In the genomic region with DNA sequence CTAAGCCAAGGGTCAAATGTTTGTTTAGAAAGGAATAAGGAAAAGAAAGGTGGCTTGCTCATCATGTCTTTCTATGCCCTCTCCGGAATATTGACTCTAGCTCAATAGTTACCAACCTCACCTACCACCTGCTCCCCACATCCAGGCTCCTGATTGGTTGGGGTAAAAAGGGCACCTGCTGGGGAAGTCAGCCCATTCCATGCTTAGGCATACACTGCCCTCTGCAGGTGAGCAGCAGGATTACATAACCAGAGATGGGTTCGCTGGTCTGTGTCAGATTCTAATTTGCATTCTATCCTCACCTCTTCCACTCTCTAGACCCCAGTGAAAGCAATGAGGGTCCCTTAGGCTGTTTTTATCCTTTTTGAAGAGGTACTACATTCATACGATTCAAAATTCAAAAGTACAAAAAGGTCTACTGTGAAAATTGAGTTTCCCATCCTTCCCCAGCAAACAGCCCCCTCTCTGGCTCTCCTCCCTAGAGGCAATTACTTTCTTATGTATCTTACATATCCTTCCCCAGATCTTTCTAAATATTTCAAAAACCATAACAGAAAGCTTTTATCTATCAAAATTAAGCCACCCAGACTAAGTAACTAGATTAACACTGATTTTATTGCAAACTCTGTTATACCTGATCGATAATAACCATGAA, we compare ENCODE assay signal across 9 cellular contexts.
DNase-seq lines count a peak whose midpoint lies in the region; ATAC-seq, FAIRE-seq and TF ChIP-seq lines count a peak whose summit lies in the region.
"Had no signal": no experiment of that assay in that cellular context is flagged by ENCODE, and none has a peak within 500 bp of the region (broad histone marks: within the 10 kb centered on the region; RNA-seq: fewer than 3 reads in every experiment).

No MANE protein-coding gene starts in this region.

- no peaks in the 10 kb centered on the region for H3K9me1 ChIP-seq in keratinocyte (ENCODE audit: control insufficient read depth, extremely low read depth, insufficient read depth, low read length)

- H4K20me1 ChIP-seq in keratinocyte (ENCODE audit: control insufficient read depth, extremely low read depth, insufficient read depth, low read length): no peaks in the 10 kb centered on the region

- H2AFZ ChIP-seq in keratinocyte (ENCODE audit: control insufficient read depth, low read length): no peak overlapping the region

- TF ChIP-seq CTCF in WTC11 (IDR thresholded peaks at IDR 0.05) (peak; percentile 93), cardiac fibroblast (IDR thresholded peaks at IDR 0.05; ENCODE audit: low read depth, low read length) (peak; percentile 90), keratinocyte (optimal IDR thresholded peaks at IDR 0.05 in 1 of 3, IDR thresholded peaks at IDR 0.05 in 1 of 3, conservative IDR thresholded peaks at IDR 0.05 in 1 of 3; ENCODE audit: extremely low read depth in 1 of 3, insufficient read depth in 2 of 3, low read length in 3 of 3) (peak; percentile 85 to 99 (median 96))

- DNase-seq in SIG-M5 treated with dmso at 0.1 percent for 504 hours (lab: John Stamatoyannopoulos, UW; ENCODE audit: unreplicated experiment) (peak; percentile 35), SIG-M5 (lab: John Stamatoyannopoulos, UW) (no peak), NCI-H2029 treated with DMSO at 0.1 percent for 48 hours (lab: John Stamatoyannopoulos, UW) (peak; percentile 91), WTC11 (ENCODE audit: low spot score) (peak; percentile 81), cardiac fibroblast (ENCODE audit: low read depth in 2 of 2) (peak; percentile 41 to 56), keratinocyte (ENCODE audit: low read depth, low spot score) (peak; percentile 50), mesenteric fat pad (ENCODE audit: low spot score) (no peak)
- DNase-seq in stimulated activated CD4-positive, alpha-beta T cell treated with anti-CD3 and anti-CD28 coated beads, Interleukin-4, amount 100 ng/mL, for 24 hours: peak; percentile 64

- H3K4me3 Mint-ChIP-seq in WTC11: no peak overlapping the region

- H3K27me3 Mint-ChIP-seq in WTC11 (ENCODE audit: low read depth): peaks cover 23% of the 10 kb centered on the region

- FAIRE-seq in keratinocyte (lab: Jason Lieb, UNC): peak; percentile 94
- FAIRE-seq: G401.6 had no signal

- peaks cover 3% of the 10 kb centered on the region for H3K27me3 ChIP-seq in keratinocyte (ENCODE audit: control insufficient read depth, extremely low read depth, insufficient read depth, low read length)

- H3K27ac ChIP-seq in keratinocyte (ENCODE audit: control insufficient read depth, insufficient read depth, low read length): no peak overlapping the region

- dilution Hi-C loops in keratinocyte (cut with MboI; ENCODE audit: extremely low pct_ligation_motif_present, low sequenced_read_pairs): no loop called here

- CTCF ChIA-PET in WTC11 (lab: Charles Lee): interaction anchor here (0.5 to 6.4 kb wide), 89 partner anchors 8 to 719 kb away, joined by 3 to 150 read pairs (median 4); a partner anchor contains a TSS

- peak; percentile 94 for ATAC-seq in WTC11

- no peaks in the 10 kb centered on the region for H3K36me3 Mint-ChIP-seq in WTC11

- H3K9me3 ChIP-seq in keratinocyte (ENCODE audit: control insufficient read depth, low read depth, low read length): no peaks in the 10 kb centered on the region

- H3K9me3 Mint-ChIP-seq in WTC11: no peaks in the 10 kb centered on the region

- H3K4me3 ChIP-seq in cardiac fibroblast (replicated peaks in 1 of 2; ENCODE audit: low read depth in 2 of 2, low read length in 2 of 2) (no peak overlapping the region), keratinocyte (ENCODE audit: control insufficient read depth in 2 of 3, extremely low read depth in 1 of 3, insufficient read depth in 2 of 3, low read depth in 1 of 3, low read length in 3 of 3) (no peak overlapping the region)

- H3K4me2 ChIP-seq in keratinocyte (ENCODE audit: control insufficient read depth, extremely low read depth, insufficient read depth, low read depth, low read length): no peak overlapping the region

- H3K36me3 ChIP-seq in keratinocyte (ENCODE audit: control insufficient read depth in 2 of 2, extremely low read depth in 1 of 2, insufficient read depth in 2 of 2, low read length in 2 of 2): no peaks in the 10 kb centered on the region

- H3K27ac Mint-ChIP-seq in WTC11: no peak overlapping the region

- H3K9ac ChIP-seq in keratinocyte (ENCODE audit: control insufficient read depth, extremely low read depth, insufficient read depth, low read length): no peak overlapping the region

- no peaks in the 10 kb centered on the region for H3K79me2 ChIP-seq in keratinocyte (ENCODE audit: control insufficient read depth, insufficient read depth, low read length)

- POLR2A ChIA-PET in WTC11 (lab: Charles Lee): interaction anchor here (0.5 to 0.6 kb wide), 2 partner anchors 13 to 50 kb away, joined by 4 to 5 read pairs; no protein-coding TSS in a partner anchor

- H3K4me1 Mint-ChIP-seq in WTC11: no peaks in the 10 kb centered on the region

- no peaks in the 10 kb centered on the region for H3K4me1 ChIP-seq in keratinocyte (ENCODE audit: control insufficient read depth, extremely low read depth, insufficient read depth, low read length)

TF ChIP-seq in WTC11, 78 proteins besides CTCF, POLR2A, EP300 and RAD21 (continues in another document):
- TF ChIP-seq NR1H2 (CRISPR knock-in tag; IDR thresholded peaks at IDR 0.05) (no peak), CREM (CRISPR knock-in tag; IDR thresholded peaks at IDR 0.05) (no peak), NFE2L1 (CRISPR knock-in tag; IDR thresholded peaks at IDR 0.05) (no peak), JAZF1 (CRISPR knock-in tag; IDR thresholded peaks at IDR 0.05) (no peak), ZNF121 (CRISPR knock-in tag; IDR thresholded peaks at IDR 0.05) (no peak), GRHL2 (CRISPR knock-in tag; IDR thresholded peaks at IDR 0.05; ENCODE audit: insufficient replicate concordance, severe bottlenecking) (no peak), NFYB (CRISPR knock-in tag; conservative IDR thresholded peaks at IDR 0.05; ENCODE audit: low read depth) (0 out of 2 replicates have a peak, but pooled peaks have one; percentile 34), SP1 (CRISPR knock-in tag; conservative IDR thresholded peaks at IDR 0.05) (peak; percentile 33; the same call in 1 of the 2 replicates), GABPB1 (CRISPR knock-in tag; IDR thresholded peaks at IDR 0.05) (no peak), ZNF232 (CRISPR knock-in tag; IDR thresholded peaks at IDR 0.05) (no peak), IRF2 (CRISPR knock-in tag; IDR thresholded peaks at IDR 0.05; ENCODE audit: borderline replicate concordance, low read depth) (no peak), MXD4 (CRISPR knock-in tag; IDR thresholded peaks at IDR 0.05; ENCODE audit: borderline replicate concordance) (no peak), TP53 (CRISPR knock-in tag; IDR thresholded peaks at IDR 0.05) (no peak)
- TF ChIP-seq, protein P1, sequence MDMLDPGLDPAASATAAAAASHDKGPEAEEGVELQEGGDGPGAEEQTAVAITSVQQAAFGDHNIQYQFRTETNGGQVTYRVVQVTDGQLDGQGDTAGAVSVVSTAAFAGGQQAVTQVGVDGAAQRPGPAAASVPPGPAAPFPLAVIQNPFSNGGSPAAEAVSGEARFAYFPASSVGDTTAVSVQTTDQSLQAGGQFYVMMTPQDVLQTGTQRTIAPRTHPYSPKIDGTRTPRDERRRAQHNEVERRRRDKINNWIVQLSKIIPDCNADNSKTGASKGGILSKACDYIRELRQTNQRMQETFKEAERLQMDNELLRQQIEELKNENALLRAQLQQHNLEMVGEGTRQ (CRISPR knock-in tag; IDR thresholded peaks at IDR 0.05): 0 out of 2 replicates have a peak, but pooled peaks have one; percentile 19
- TF ChIP-seq, protein P2, sequence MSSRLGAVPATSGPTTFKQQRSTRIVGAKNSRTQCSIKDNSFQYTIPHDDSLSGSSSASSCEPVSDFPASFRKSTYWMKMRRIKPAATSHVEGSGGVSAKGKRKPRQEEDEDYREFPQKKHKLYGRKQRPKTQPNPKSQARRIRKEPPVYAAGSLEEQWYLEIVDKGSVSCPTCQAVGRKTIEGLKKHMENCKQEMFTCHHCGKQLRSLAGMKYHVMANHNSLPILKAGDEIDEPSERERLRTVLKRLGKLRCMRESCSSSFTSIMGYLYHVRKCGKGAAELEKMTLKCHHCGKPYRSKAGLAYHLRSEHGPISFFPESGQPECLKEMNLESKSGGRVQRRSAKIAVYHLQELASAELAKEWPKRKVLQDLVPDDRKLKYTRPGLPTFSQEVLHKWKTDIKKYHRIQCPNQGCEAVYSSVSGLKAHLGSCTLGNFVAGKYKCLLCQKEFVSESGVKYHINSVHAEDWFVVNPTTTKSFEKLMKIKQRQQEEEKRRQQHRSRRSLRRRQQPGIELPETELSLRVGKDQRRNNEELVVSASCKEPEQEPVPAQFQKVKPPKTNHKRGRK (CRISPR knock-in tag; IDR thresholded peaks at IDR 0.05; ENCODE audit: borderline replicate concordance): no peak
- TF ChIP-seq, protein P3, sequence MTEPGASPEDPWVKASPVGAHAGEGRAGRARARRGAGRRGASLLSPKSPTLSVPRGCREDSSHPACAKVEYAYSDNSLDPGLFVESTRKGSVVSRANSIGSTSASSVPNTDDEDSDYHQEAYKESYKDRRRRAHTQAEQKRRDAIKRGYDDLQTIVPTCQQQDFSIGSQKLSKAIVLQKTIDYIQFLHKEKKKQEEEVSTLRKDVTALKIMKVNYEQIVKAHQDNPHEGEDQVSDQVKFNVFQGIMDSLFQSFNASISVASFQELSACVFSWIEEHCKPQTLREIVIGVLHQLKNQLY (CRISPR knock-in tag; IDR thresholded peaks at IDR 0.05): no peak
- TF ChIP-seq, protein P4, sequence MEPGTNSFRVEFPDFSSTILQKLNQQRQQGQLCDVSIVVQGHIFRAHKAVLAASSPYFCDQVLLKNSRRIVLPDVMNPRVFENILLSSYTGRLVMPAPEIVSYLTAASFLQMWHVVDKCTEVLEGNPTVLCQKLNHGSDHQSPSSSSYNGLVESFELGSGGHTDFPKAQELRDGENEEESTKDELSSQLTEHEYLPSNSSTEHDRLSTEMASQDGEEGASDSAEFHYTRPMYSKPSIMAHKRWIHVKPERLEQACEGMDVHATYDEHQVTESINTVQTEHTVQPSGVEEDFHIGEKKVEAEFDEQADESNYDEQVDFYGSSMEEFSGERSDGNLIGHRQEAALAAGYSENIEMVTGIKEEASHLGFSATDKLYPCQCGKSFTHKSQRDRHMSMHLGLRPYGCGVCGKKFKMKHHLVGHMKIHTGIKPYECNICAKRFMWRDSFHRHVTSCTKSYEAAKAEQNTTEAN (CRISPR knock-in tag; IDR thresholded peaks at IDR 0.05): no peak
- TF ChIP-seq, protein P5, sequence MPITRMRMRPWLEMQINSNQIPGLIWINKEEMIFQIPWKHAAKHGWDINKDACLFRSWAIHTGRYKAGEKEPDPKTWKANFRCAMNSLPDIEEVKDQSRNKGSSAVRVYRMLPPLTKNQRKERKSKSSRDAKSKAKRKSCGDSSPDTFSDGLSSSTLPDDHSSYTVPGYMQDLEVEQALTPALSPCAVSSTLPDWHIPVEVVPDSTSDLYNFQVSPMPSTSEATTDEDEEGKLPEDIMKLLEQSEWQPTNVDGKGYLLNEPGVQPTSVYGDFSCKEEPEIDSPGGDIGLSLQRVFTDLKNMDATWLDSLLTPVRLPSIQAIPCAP (CRISPR knock-in tag; IDR thresholded peaks at IDR 0.05): no peak

Comparison
In these comparisons a context has a peak if more than half of its experiments do, and no peak if none do; other contexts are left out.
1. DNase-seq: peak in SIG-M5 treated with dmso at 0.1 percent for 504 hours (single experiment), NCI-H2029 treated with DMSO at 0.1 percent for 48 hours (single experiment), WTC11 (single experiment), cardiac fibroblast (2 of 2), keratinocyte (single experiment) and stimulated activated CD4-positive, alpha-beta T cell treated with anti-CD3 and anti-CD28 coated beads, Interleukin-4, amount 100 ng/mL, for 24 hours (single experiment); none in SIG-M5 (single experiment) and mesenteric fat pad (single experiment).
2. Peak in every context shown above with its lines, with median percentiles within 50 percentile points of each other: CTCF ChIP-seq.